Comparison of ENCODE assay signal across 18 cellular contexts in genomic region chr6:3669916-3670315, GRCh38.
DNase-seq lines count a peak whose midpoint lies in the region; ATAC-seq, FAIRE-seq and TF ChIP-seq lines count a peak whose summit lies in the region.
"Had no signal": no experiment of that assay in that cellular context is flagged by ENCODE, and none has a peak within 500 bp of the region (broad histone marks: within the 10 kb centered on the region; RNA-seq: fewer than 3 reads in every experiment).

No MANE protein-coding gene starts in this region.

- H3K18ac ChIP-seq in H1 (ENCODE audit: extremely low read depth, low read length): no peak overlapping the region

- no peak overlapping the region for H3K4me3 ChIP-seq in GM12865 (ENCODE audit: low read depth, low read length)
- no peak overlapping the region for H3K4me3 ChIP-seq in H1 (ENCODE audit: extremely low read depth in 1 of 4, insufficient read depth in 2 of 4, low read depth in 3 of 4, low read length in 4 of 4)
- H3K4me3 ChIP-seq: MG63 had no signal

- no peak overlapping the region for H2BK20ac ChIP-seq in H1 (ENCODE audit: low read length)

- no peak for TF ChIP-seq POLR2A in H1 (IDR thresholded peaks at IDR 0.05; ENCODE audit: control extremely low read depth in 1 of 2, low read depth in 2 of 2, low read length in 2 of 2)

- CTCF ChIA-PET in H1 (lab: Charles Lee; ENCODE audit: partially characterized antibody): no interaction called here

- peaks cover 0 to 14% (median 6%) of the 10 kb centered on the region in 4 experiments; a peak in 3 of 7 replicates for H3K4me1 ChIP-seq in H1 (replicated peaks in 1 of 4; ENCODE audit: control insufficient read depth in 3 of 4, insufficient read depth in 4 of 4, low read length in 3 of 4)

- no peak overlapping the region for H2BK12ac ChIP-seq in H1 (ENCODE audit: low read depth, low read length)

- H4K91ac ChIP-seq in H1 (replicated peaks; ENCODE audit: insufficient read length, low read length): no peak overlapping the region

- ATAC-seq in HG03442 (IDR thresholded peaks at IDR 0.05; ENCODE audit: unreplicated experiment): no peak
- ATAC-seq in GM21447 (IDR thresholded peaks at IDR 0.05; ENCODE audit: unreplicated experiment): no peak

- H3K56ac ChIP-seq in H1 (replicated peaks; ENCODE audit: insufficient read length, low read depth, low read length): no peak overlapping the region

- no peaks in the 10 kb centered on the region for H3K79me2 ChIP-seq in H1 (ENCODE audit: control insufficient read depth in 1 of 2, insufficient read depth in 2 of 2, low read length in 2 of 2)

- H4K8ac ChIP-seq in H1 (ENCODE audit: extremely low read depth, insufficient read depth, low read length): no peak overlapping the region

- TF ChIP-seq EP300 in H1 (IDR thresholded peaks at IDR 0.05; ENCODE audit: borderline replicate concordance in 1 of 2, low read depth in 2 of 2, low read length in 2 of 2): no peak

- no peak overlapping the region for H3K23ac ChIP-seq in H1 (ENCODE audit: insufficient read length)

- H4K5ac ChIP-seq in H1 (ENCODE audit: insufficient read length, low read depth, low read length): no peak overlapping the region

- no peak overlapping the region for H3K9ac ChIP-seq in H1 (replicated peaks in 1 of 4; ENCODE audit: extremely low read depth in 1 of 4, low read depth in 3 of 4, low read length in 3 of 4)
- H3K9ac ChIP-seq: KMS-11 had no signal

- H3K36me3 ChIP-seq in H1 (ENCODE audit: control insufficient read depth in 2 of 4, insufficient read depth in 4 of 4, low read length in 3 of 4): no peaks in the 10 kb centered on the region
- H3K36me3 ChIP-seq: MG63 had no signal

- no peak overlapping the region for H2BK5ac ChIP-seq in H1 (ENCODE audit: low read depth, low read length)

- H3K27me3 ChIP-seq in H1 (replicated peaks in 1 of 4; ENCODE audit: control insufficient read depth in 3 of 4, extremely low read depth in 1 of 4, insufficient read depth in 3 of 4, low read length in 3 of 4): no peaks in the 10 kb centered on the region
- H3K27me3 ChIP-seq: MG63 had no signal

- TF ChIP-seq CTCF in GM12865 (IDR thresholded peaks at IDR 0.05; ENCODE audit: insufficient read depth, low read depth, low read length, missing control alignments) (no peak), H1 (IDR thresholded peaks at IDR 0.05; ENCODE audit: control extremely low read depth in 1 of 3, insufficient read depth in 1 of 3, low read depth in 1 of 3, low read length in 3 of 3) (no peak)

- H2BK15ac ChIP-seq in H1 (ENCODE audit: low read length): no peak overlapping the region

- H3K23me2 ChIP-seq in H1 (ENCODE audit: low read depth, low read length): no peaks in the 10 kb centered on the region

- no peak overlapping the region for H3K4ac ChIP-seq in H1 (replicated peaks; ENCODE audit: insufficient read length, low read depth, low read length)

- H3K79me1 ChIP-seq in H1 (ENCODE audit: low read depth, low read length): no peaks in the 10 kb centered on the region

- H2BK120ac ChIP-seq in H1 (replicated peaks; ENCODE audit: low read depth, low read length): no peak overlapping the region

- POLR2A ChIA-PET in H1 (lab: Charles Lee; ENCODE audit: partially characterized antibody): no interaction called here

- no peak overlapping the region for H2AFZ ChIP-seq in H1 (ENCODE audit: low read length)

- no peak overlapping the region for H2AK5ac ChIP-seq in H1 (ENCODE audit: low read depth, low read length)

- DNase-seq in DMS 273 (lab: John Stamatoyannopoulos, UW; ENCODE audit: unreplicated experiment) (peak; percentile 17), DMS 273 treated with DMSO at 0.1 percent for 48 hours (lab: John Stamatoyannopoulos, UW) (no peak), GM12865 (ENCODE audit: low read depth) (peak; percentile 2), NCI-H526 treated with DMSO at 0.1 percent for 48 hours (lab: John Stamatoyannopoulos, UW) (peak; percentile 54), H1 (ENCODE audit: low read depth in 1 of 2, low spot score in 2 of 2) (no peak), NCI-H1436 treated with DMSO at 0.1 percent for 48 hours (lab: John Stamatoyannopoulos, UW) (no peak)
- DNase-seq: CD4-positive, alpha-beta T cell; GDM1; MG63; NCI-H1092 treated with DMSO at 0.1 percent for 48 hours; NCI-H187 treated with DMSO at 0.1 percent for 48 hours; NCI-H510A had no signal

- FAIRE-seq in H1 (lab: Jason Lieb, UNC): no peak
- FAIRE-seq: GM12891, GM18507 had no signal

- H4K20me1 ChIP-seq in H1 (replicated peaks in 1 of 2; ENCODE audit: control insufficient read depth in 1 of 2, insufficient read depth in 2 of 2, low read length in 2 of 2): no peaks in the 10 kb centered on the region

- H3K14ac ChIP-seq in H1 (ENCODE audit: insufficient read length): no peak overlapping the region

- no peak overlapping the region for H3K27ac ChIP-seq in H1 (ENCODE audit: low read depth, low read length)
- H3K27ac ChIP-seq: 22Rv1, KMS-11 had no signal

- peaks cover 0 to 6% of the 10 kb centered on the region in 2 experiments; a peak in 1 of 4 replicates for H3K9me3 ChIP-seq in H1 (ENCODE audit: insufficient read depth in 2 of 2, low read depth in 1 of 2, low read length in 1 of 2)
- H3K9me3 ChIP-seq: MG63 had no signal

- 93% methylated on average over 5 of the region's 5 CpGs; no CpG with 5 or more reads in 1 of the 2 experiments for WGBS in H1 (ENCODE audit: extremely low coverage in 1 of 2, insufficient coverage in 1 of 2, insufficient read length in 1 of 2, insufficient replicate concordance in 2 of 2, low coverage in 1 of 2, low lambda C conversion rate in 2 of 2, missing lambda C conversion rate in 1 of 2), 2 experiments

- no peak for TF ChIP-seq RAD21 in H1 (IDR thresholded peaks at IDR 0.05 in 1 of 2, conservative IDR thresholded peaks at IDR 0.05 in 1 of 2; ENCODE audit: low read depth in 2 of 2, low read length in 2 of 2)

- H3K4me2 ChIP-seq in H1 (ENCODE audit: insufficient read depth in 1 of 2, low read depth in 2 of 2, low read length in 2 of 2): no peak overlapping the region
- H3K4me2 ChIP-seq: KMS-11 had no signal

TF ChIP-seq in H1, 55 proteins besides CTCF, POLR2A, EP300 and RAD21:
- TF ChIP-seq POLR2AphosphoS5 (IDR thresholded peaks at IDR 0.05; ENCODE audit: low read depth, low read length) (no peak), BACH1 (IDR thresholded peaks at IDR 0.05; ENCODE audit: low read length) (peak; percentile 67), SP4 (IDR thresholded peaks at IDR 0.05; ENCODE audit: low read length) (no peak), CHD2 (IDR thresholded peaks at IDR 0.05; ENCODE audit: low read length) (no peak), BCL11A (IDR thresholded peaks at IDR 0.05; ENCODE audit: low read depth in 2 of 2, low read length in 2 of 2) (no peak), MAFK (IDR thresholded peaks at IDR 0.05; ENCODE audit: low read depth, low read length) (peak; percentile 45; the same call in 1 of the 2 replicates), HDAC2 (IDR thresholded peaks at IDR 0.05; ENCODE audit: borderline replicate concordance in 1 of 2, low read depth in 2 of 2, low read length in 2 of 2) (no peak), NANOG (IDR thresholded peaks at IDR 0.05; ENCODE audit: insufficient read depth, low read depth, low read length, poor library complexity, severe bottlenecking) (no peak)

Comparison
In these comparisons a context has a peak if more than half of its experiments do, and no peak if none do; other contexts are left out.
1. DNase-seq: peak in DMS 273 (single experiment), GM12865 (single experiment) and NCI-H526 treated with DMSO at 0.1 percent for 48 hours (single experiment); none in DMS 273 treated with DMSO at 0.1 percent for 48 hours (single experiment), H1 (0 of 2) and NCI-H1436 treated with DMSO at 0.1 percent for 48 hours (single experiment).